ENCODE assay signal across 1 cellular context in genomic region chr17:28173071-28173561, GRCh38.
TF ChIP-seq lines count a peak whose summit lies in the region.

No MANE protein-coding gene starts in this region.

TF ChIP-seq in GM12878, 131 proteins besides CTCF, POLR2A, EP300 and RAD21 (continued from another document):
- no peak for TF ChIP-seq CEBPZ (IDR thresholded peaks at IDR 0.05; ENCODE audit: low read depth, low read length)
- TF ChIP-seq SPI1 (IDR thresholded peaks at IDR 0.05; ENCODE audit: borderline replicate concordance, insufficient read depth, low read depth, low read length): no peak
- no peak for TF ChIP-seq KLF5 (IDR thresholded peaks at IDR 0.05; ENCODE audit: partially characterized antibody)
- no peak for TF ChIP-seq CBX5 (IDR thresholded peaks at IDR 0.05; ENCODE audit: low read depth)
- TF ChIP-seq MXI1 (IDR thresholded peaks at IDR 0.05; ENCODE audit: low read depth, low read length): no peak
- TF ChIP-seq ELK1 (IDR thresholded peaks at IDR 0.05; ENCODE audit: low read depth, low read length): no peak
- no peak for TF ChIP-seq PAX8 (IDR thresholded peaks at IDR 0.05)
TF ChIP-seq in GM12878: peak in this region for 0.
